9 cellular contexts compared by ENCODE assay signal in the genomic region with DNA sequence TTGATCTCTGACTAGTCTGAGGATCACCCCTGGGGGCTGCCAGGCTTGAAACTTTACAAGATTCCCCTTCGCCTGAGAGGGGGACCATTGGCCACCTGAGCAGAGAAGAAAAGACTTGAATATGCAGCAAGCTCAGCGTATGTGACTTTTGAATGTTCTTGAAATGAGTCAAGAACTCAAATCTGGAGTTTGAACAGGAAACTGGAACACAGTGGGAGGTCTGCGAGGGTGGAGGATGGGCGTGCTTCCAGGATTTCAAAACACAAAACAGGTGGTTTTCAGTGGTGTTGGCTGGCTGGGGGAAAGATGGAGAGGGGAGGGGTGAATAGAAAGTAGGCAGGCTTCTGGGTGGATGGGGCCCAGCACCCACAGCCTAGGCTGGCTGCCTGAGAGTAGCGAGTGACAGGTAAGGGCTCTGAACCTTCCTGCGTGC. TPM values are rescaled to one million over a fixed set of nuclear protein-coding genes. Genes with fewer than 3 reads are reported as not detected.
DNase-seq lines count a peak whose midpoint lies in the region; ATAC-seq, FAIRE-seq and TF ChIP-seq lines count a peak whose summit lies in the region.
"Had no signal": no experiment of that assay in that cellular context is flagged by ENCODE, and none has a peak within 500 bp of the region (broad histone marks: within the 10 kb centered on the region; RNA-seq: fewer than 3 reads in every experiment).

No MANE protein-coding gene starts in this region.

- no peak overlapping the region for H2AK5ac ChIP-seq in mesendoderm (ENCODE audit: low read length)

- TF ChIP-seq CTCF in cardiac fibroblast (IDR thresholded peaks at IDR 0.05; ENCODE audit: low read depth, low read length) (no peak), uterus (IDR thresholded peaks at IDR 0.05) (no peak)

- peak; percentile 70 for DNase-seq in A172 (ENCODE audit: low spot score)
- DNase-seq in GM12891 (ENCODE audit: insufficient read length, low spot score): no peak
- peak; percentile 77 for DNase-seq in HT1080 (ENCODE audit: low read depth)
- DNase-seq in cardiac fibroblast (ENCODE audit: low read depth in 2 of 2): peak; percentile 59 to 66
- no peak for DNase-seq in uterus
- no peak for DNase-seq in activated CD4-positive, CD25-positive, alpha-beta regulatory T cell (lab: John Stamatoyannopoulos, UW)
- no peak for DNase-seq in mesendoderm

- no peak overlapping the region for H4K8ac ChIP-seq in mesendoderm (ENCODE audit: low read depth, low read length)

- H4K5ac ChIP-seq in mesendoderm (ENCODE audit: low read length): no peak overlapping the region

- no peak overlapping the region for H2BK15ac ChIP-seq in mesendoderm (replicated peaks; ENCODE audit: low read depth)

- FAIRE-seq in GM12891 (lab: Jason Lieb, UNC): no peak

- H3K56ac ChIP-seq in mesendoderm (ENCODE audit: low read length): no peak overlapping the region

- H3K27me3 ChIP-seq in uterus: peaks cover 0 to 20% of the 10 kb centered on the region in 2 donors
- H3K27me3 ChIP-seq in mesendoderm (ENCODE audit: insufficient read depth, low read length, poor library complexity): peaks cover 12% of the 10 kb centered on the region

- TF ChIP-seq POLR2A in GM12891 (IDR thresholded peaks at IDR 0.05; ENCODE audit: low read depth, low read length) (no peak), uterus (IDR thresholded peaks at IDR 0.05) (no peak)

- H3K27ac ChIP-seq in uterus: no peak overlapping the region
- no peak overlapping the region for H3K27ac ChIP-seq in mesendoderm (ENCODE audit: low read depth, low read length)

- H3K36me3 ChIP-seq in uterus (no peaks in the 10 kb centered on the region), mesendoderm (ENCODE audit: control insufficient read depth, insufficient read depth, low read length) (no peaks in the 10 kb centered on the region)

- no peak for ATAC-seq in GM21367 (IDR thresholded peaks at IDR 0.05; ENCODE audit: unreplicated experiment)

- H2BK5ac ChIP-seq in mesendoderm (ENCODE audit: low read length): no peak overlapping the region

- H3K4me2 ChIP-seq in mesendoderm (ENCODE audit: low read length): no peak overlapping the region

- H3K4me3 ChIP-seq in cardiac fibroblast (replicated peaks in 1 of 2; ENCODE audit: low read depth in 2 of 2, low read length in 2 of 2) (no peak overlapping the region), uterus (no peak overlapping the region), mesendoderm (ENCODE audit: low read length) (no peak overlapping the region)
- H3K4me3 ChIP-seq: skin epidermis had no signal

- no peak overlapping the region for H3K18ac ChIP-seq in mesendoderm (ENCODE audit: low read length)

- H3K4me1 ChIP-seq in uterus (no peaks in the 10 kb centered on the region), mesendoderm (ENCODE audit: control insufficient read depth, low read depth, low read length) (peaks cover 6% of the 10 kb centered on the region)

- no CpG with 5 or more reads among the region's 6 CpGs for WGBS in mesendoderm (ENCODE audit: extremely low coverage, insufficient coverage, low lambda C conversion rate)

- no peak overlapping the region for H2BK120ac ChIP-seq in mesendoderm (ENCODE audit: low read depth, low read length)

- H3K79me1 ChIP-seq in mesendoderm (ENCODE audit: low read length): no peaks in the 10 kb centered on the region

- intact Hi-C loops in uterus (cut with DNase I; ENCODE audit: low total_unique reads): loop anchor here (10.0 kb wide), 1 partner anchor 241 kb away; no protein-coding TSS in a partner anchor

- peaks cover 0 to 3% of the 10 kb centered on the region in 2 donors for H3K9me3 ChIP-seq in uterus

- no peak overlapping the region for H3K4ac ChIP-seq in mesendoderm (ENCODE audit: low read depth, low read length)

- H3K79me2 ChIP-seq in mesendoderm (ENCODE audit: control insufficient read depth, insufficient read depth, low read length): no peaks in the 10 kb centered on the region

- no peak overlapping the region for H3K23ac ChIP-seq in mesendoderm (ENCODE audit: low read length)

- no peak overlapping the region for H3K9ac ChIP-seq in mesendoderm (ENCODE audit: low read length)

TF ChIP-seq in GM12891, 5 proteins besides CTCF, POLR2A, EP300 and RAD21:
- TF ChIP-seq POLR2AphosphoS5 (IDR thresholded peaks at IDR 0.05; ENCODE audit: low read depth, low read length) (no peak), TAF1 (IDR thresholded peaks at IDR 0.05; ENCODE audit: low read depth, low read length) (no peak), SPI1 (IDR thresholded peaks at IDR 0.05; ENCODE audit: low read depth, low read length) (no peak), POU2F2 (IDR thresholded peaks at IDR 0.05; ENCODE audit: low read depth, low read length) (peak; percentile 64; the same call in 1 of the 2 replicates)

RNA-seq across cellular contexts. Expression of a gene that starts 40.6 kb away (rescaled TPM):
- not detected in 2 replicates for total RNA-seq in A172 (2014; rRNA removed; shearing (Covaris generic))
- polyA plus RNA-seq in GM12891 (2012; ENCODE audit: low read depth, missing spikeins): not detected
- not detected in 2 replicates for total RNA-seq in HT1080 (2014; rRNA removed; shearing (Covaris generic))
- not detected in 2 replicates for polyA plus RNA-seq in HT1080 (2015; cell fraction: cytosol; rRNA removed)
- not detected in 2 replicates for polyA plus RNA-seq in HT1080 (2015; cell fraction: nucleus; rRNA removed)
- not detected for total RNA-seq in uterus
- 0.01 TPM for polyA plus RNA-seq in mesendoderm (2013, experiment 1 of 2)
- not detected for polyA plus RNA-seq in mesendoderm (2013, experiment 2 of 2)

Comparison
In these comparisons a context has a peak if more than half of its experiments do, and no peak if none do; other contexts are left out.
1. DNase-seq: peak in A172 (single experiment), HT1080 (single experiment) and cardiac fibroblast (2 of 2); none in GM12891 (single experiment), uterus (0 of 2), activated CD4-positive, CD25-positive, alpha-beta regulatory T cell (0 of 4) and mesendoderm (single experiment).